32 cellular contexts compared by ENCODE assay signal in genomic region chr1:2520806-2521205, GRCh38. TPM values are rescaled to one million over a fixed set of nuclear protein-coding genes. Genes with fewer than 3 reads are reported as not detected.
"Had no signal": no experiment of that assay in that cellular context is flagged by ENCODE, and none has a peak within 500 bp of the region (broad histone marks: within the 10 kb centered on the region; RNA-seq: fewer than 3 reads in every experiment).

No MANE protein-coding gene starts in this region.

- H3K36me3 ChIP-seq: ovary, uterus had no signal

- H3K27ac ChIP-seq: ovary, parathyroid adenoma, psoas muscle, skin epidermis, spleen, suprapubic skin, testis, tibial artery, transverse colon, upper lobe of right lung, uterus had no signal

- H3K9ac ChIP-seq: parathyroid adenoma had no signal

- H2AFZ ChIP-seq: parathyroid adenoma had no signal

- H3K4me1 ChIP-seq: parathyroid adenoma had no signal

- H3K27me3 ChIP-seq: ovary, spleen, suprapubic skin, testis, tibial artery, transverse colon, upper lobe of right lung, uterus had no signal

- H3K9me3 ChIP-seq: ovary, psoas muscle, spleen, suprapubic skin, testis, tibial artery, transverse colon, upper lobe of right lung, uterus had no signal

- H3K4me2 ChIP-seq: smooth muscle cell had no signal

- DNase-seq: naive thymus-derived CD8-positive, alpha-beta T cell; nephron progenitor cell; occipital lobe; ovary; posterior cingulate gyrus; psoas muscle; right cardiac atrium; spleen; stimulated activated CD4-positive, alpha-beta T cell treated with anti-CD3 and anti-CD28 coated beads, Interleukin-12 subunit alpha, Interleukin-12 subunit beta, amount 100 ng/mL, for 4 hours; stimulated activated CD4-positive, alpha-beta T cell treated with anti-CD3 and anti-CD28 coated beads, Interleukin-1b, Interleukin-23, amount 100 ng/mL, for 48 hours; stimulated activated CD4-positive, alpha-beta T cell treated with anti-CD3 and anti-CD28 coated beads, Interleukin-4, amount 100 ng/mL, for 1 hour; stimulated activated CD4-positive, alpha-beta T cell treated with anti-CD3 and anti-CD28 coated beads, Interleukin-4, amount 100 ng/mL, for 4 hours; stimulated activated CD8-positive, alpha-beta memory T cell treated with anti-CD3 and anti-CD28 coated beads, Interleukin-4, amount 100 ng/mL, for 48 hours; stimulated activated naive CD4-positive, alpha-beta T cell; stimulated activated naive CD8-positive, alpha-beta T cell treated with anti-CD3 and anti-CD28 coated beads, Interleukin-15, amount 100 ng/mL, for 72 hours; stimulated activated naive CD8-positive, alpha-beta T cell treated with anti-CD3 and anti-CD28 coated beads, Interleukin-15, Interleukin-2, amounts not matched to agents 100 U/mL and 50 U/mL, for 24 hours; substantia nigra; testis; tibial artery; transverse colon; upper lobe of right lung; uterus had no signal

- H3K4me3 ChIP-seq: ovary, psoas muscle, skin epidermis, smooth muscle cell, spleen, suprapubic skin, testis, tibial artery, transverse colon, upper lobe of right lung, uterus had no signal

- ATAC-seq: naive thymus-derived CD8-positive, alpha-beta T cell; natural killer cell treated with Interleukin-12 subunit alpha and Interleukin-12 subunit beta and Interleukin-15 and Interleukin-18, amount 100 ng/mL, for 72 hours; psoas muscle; right cardiac atrium; sciatic nerve; stimulated activated memory B cell treated with anti-CD40 and anti-IgM and Interleukin-4, amounts not matched to agents 10 μg/mL and 1 μg/mL and 100 μg/mL, for 72 hours; stimulated activated naive CD8-positive, alpha-beta T cell treated with anti-CD3 and anti-CD28 coated beads, Interleukin-15, amount 100 ng/mL, for 72 hours; stimulated activated naive CD8-positive, alpha-beta T cell treated with anti-CD3 and anti-CD28 coated beads, Interleukin-15, Interleukin-2, amounts not matched to agents 100 U/mL and 50 U/mL, for 24 hours; upper lobe of right lung had no signal

RNA-seq across cellular contexts. Expression of gene HES5, which starts 9.3 kb away (rescaled TPM):
- total RNA-seq: natural killer cell treated with Interleukin-12 subunit alpha and Interleukin-12 subunit beta and Interleukin-15 and Interleukin-18, amount 100 ng/mL, for 72 hours; osteoblast; renal cortical epithelial cell had no signal
- polyA plus RNA-seq: naive thymus-derived CD8-positive, alpha-beta T cell had no signal

RNA-seq across cellular contexts. Expression of gene TNFRSF14, which starts 35.4 kb away (rescaled TPM):
- total RNA-seq: smooth muscle cell had no signal
- polyA plus RNA-seq: smooth muscle cell had no signal

RNA-seq across cellular contexts. Expression of gene PLCH2, which starts 44.7 kb away (rescaled TPM):
- total RNA-seq: progenitor cell of endocrine pancreas had no signal
